Comparison of ENCODE assay signal across 22 cellular contexts in the genomic region with DNA sequence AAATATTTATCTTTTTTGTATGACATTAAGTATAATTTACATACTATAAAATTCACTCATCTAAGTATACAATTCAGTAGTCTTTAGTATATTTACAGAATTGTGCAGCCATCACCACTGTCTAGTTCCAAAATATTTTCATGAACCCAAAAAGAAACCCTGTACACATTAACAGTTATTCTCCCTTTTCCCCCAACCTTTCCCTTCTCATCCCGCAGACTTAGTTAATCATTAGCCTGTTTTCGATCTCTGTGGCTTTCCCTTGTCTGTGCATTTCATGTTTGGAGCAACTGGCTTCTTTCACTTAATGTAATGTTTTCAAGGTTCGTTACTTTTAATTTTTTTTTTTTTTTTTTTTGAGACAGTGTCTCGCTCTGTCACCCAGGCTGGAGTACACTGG. TPM values are rescaled to one million over a fixed set of nuclear protein-coding genes. Genes with fewer than 3 reads are reported as not detected.
DNase-seq lines count a peak whose midpoint lies in the region; ATAC-seq, FAIRE-seq and TF ChIP-seq lines count a peak whose summit lies in the region.
"Had no signal": no experiment of that assay in that cellular context is flagged by ENCODE, and none has a peak within 500 bp of the region (broad histone marks: within the 10 kb centered on the region; RNA-seq: fewer than 3 reads in every experiment).

No MANE protein-coding gene starts in this region.

- TF ChIP-seq CTCF in VCaP (conservative IDR thresholded peaks at IDR 0.05) (no peak), liver (IDR thresholded peaks at IDR 0.05; ENCODE audit: low read depth, low read length, missing input control) (no peak), colonic mucosa (IDR thresholded peaks at IDR 0.05) (no peak), adrenal gland (IDR thresholded peaks at IDR 0.05) (no peak)

- 35% methylated on average over 4 of the region's 4 CpGs for WGBS in liver
- 88 to 94% (median 90%) methylated on average over 4 of the region's 4 CpGs for WGBS in adrenal gland, 4 donors

- no peak for TF ChIP-seq POLR2A in adrenal gland (IDR thresholded peaks at IDR 0.05)

- H3K27ac ChIP-seq in VCaP (peak overlapping the region; percentile 32; the same call in 1 of the 2 replicates), liver (ENCODE audit: low read depth in 1 of 2, low read length in 2 of 2) (peak overlapping the region; percentile 26), colonic mucosa (no peak overlapping the region), adrenal gland (no peak overlapping the region)
- H3K27ac ChIP-seq: BLaER1, GM23248, KMS-11, SK-N-MC had no signal

- in situ Hi-C loops in ACHN (cut with HindIII; ENCODE audit: low pct_ligation_motif_present, low pct_unique_long_range_greater_than_20kb, low sequenced_read_pairs): no loop called here

- no peak overlapping the region for H3K4me3 ChIP-seq in liver (ENCODE audit: low read depth in 1 of 3, low read length in 3 of 3)
- H3K4me3 ChIP-seq in colonic mucosa: no peak overlapping the region
- H3K4me3 ChIP-seq in adrenal gland: no peak overlapping the region
- H3K4me3 ChIP-seq: BLaER1, GM23248, SK-N-MC had no signal

- H3K4me1 ChIP-seq in liver (ENCODE audit: control insufficient read depth in 4 of 4, insufficient read depth in 4 of 4, low read length in 3 of 4): peaks cover 2 to 24% (median 20%) of the 10 kb centered on the region in 4 donors
- H3K4me1 ChIP-seq in colonic mucosa: no peaks in the 10 kb centered on the region
- H3K4me1 ChIP-seq in adrenal gland (replicated peaks in 1 of 2): no peaks in the 10 kb centered on the region
- H3K4me1 ChIP-seq: BLaER1 had no signal

- H3K36me3 ChIP-seq in liver (ENCODE audit: control insufficient read depth in 4 of 4, insufficient read depth in 3 of 4, low read depth in 1 of 4, low read length in 3 of 4) (peaks cover 3 to 27% (median 14%) of the 10 kb centered on the region in 4 donors), colonic mucosa (no peaks in the 10 kb centered on the region), adrenal gland (replicated peaks in 1 of 2) (peaks cover 0 to 48% of the 10 kb centered on the region in 2 donors)

- peak overlapping the region in 1 of 2 donors; percentile 67 for H3K9ac ChIP-seq in liver (ENCODE audit: low read depth in 1 of 2, low read length in 2 of 2)
- no peak overlapping the region for H3K9ac ChIP-seq in colonic mucosa (ENCODE audit: low read depth in 2 of 2, low read length in 2 of 2)
- H3K9ac ChIP-seq: BLaER1, GM23248, KMS-11 had no signal

- H3K27me3 ChIP-seq in liver (ENCODE audit: control insufficient read depth in 4 of 4, insufficient read depth in 4 of 4, low read length in 3 of 4): no peaks in the 10 kb centered on the region
- H3K27me3 ChIP-seq in colonic mucosa: no peaks in the 10 kb centered on the region
- H3K27me3 ChIP-seq in adrenal gland: no peaks in the 10 kb centered on the region
- H3K27me3 ChIP-seq: BLaER1 had no signal

- intact Hi-C loops in colonic mucosa (cut with DNase I) (no loop called here), adrenal gland (cut with DNase I) (loop anchor here in 1 of 2 donors (5.0 kb wide), 1 partner anchor 347 kb away; no protein-coding TSS in a partner anchor)

- peak; percentile 83 for FAIRE-seq in islet of Langerhans (lab: Jason Lieb, UNC)
- FAIRE-seq: D721Med, HTR-8/SVneo had no signal

- peak in 1 of 2 donors; percentile 41 for TF ChIP-seq RAD21 in liver (IDR thresholded peaks at IDR 0.05)

- no peaks in the 10 kb centered on the region for H3K9me3 ChIP-seq in liver (ENCODE audit: control insufficient read depth in 4 of 4, low read length in 3 of 4)
- H3K9me3 ChIP-seq in colonic mucosa: no peaks in the 10 kb centered on the region
- H3K9me3 ChIP-seq in adrenal gland (replicated peaks in 1 of 3): no peaks in the 10 kb centered on the region

- DNase-seq in ACHN (peak; percentile 8), colonic mucosa (no peak), adrenal gland (no peak), NCI-H526 treated with DMSO at 0.1 percent for 48 hours (lab: John Stamatoyannopoulos, UW) (no peak)
- DNase-seq: 8988T; CD4-positive, CD25-positive, alpha-beta regulatory T cell; GM23248; H7; MM.1S; NCI-H2029 treated with DMSO at 0.1 percent for 48 hours; NCI-H69; SIG-M5 had no signal

- ATAC-seq in HG03175 (IDR thresholded peaks at IDR 0.05; ENCODE audit: unreplicated experiment): no peak
- ATAC-seq: Panc1 had no signal

TF ChIP-seq in liver, 16 proteins besides CTCF, POLR2A, EP300 and RAD21:
- TF ChIP-seq EGR1 (IDR thresholded peaks at IDR 0.05; ENCODE audit: low read depth in 2 of 2): no peak
- TF ChIP-seq, protein P1, sequence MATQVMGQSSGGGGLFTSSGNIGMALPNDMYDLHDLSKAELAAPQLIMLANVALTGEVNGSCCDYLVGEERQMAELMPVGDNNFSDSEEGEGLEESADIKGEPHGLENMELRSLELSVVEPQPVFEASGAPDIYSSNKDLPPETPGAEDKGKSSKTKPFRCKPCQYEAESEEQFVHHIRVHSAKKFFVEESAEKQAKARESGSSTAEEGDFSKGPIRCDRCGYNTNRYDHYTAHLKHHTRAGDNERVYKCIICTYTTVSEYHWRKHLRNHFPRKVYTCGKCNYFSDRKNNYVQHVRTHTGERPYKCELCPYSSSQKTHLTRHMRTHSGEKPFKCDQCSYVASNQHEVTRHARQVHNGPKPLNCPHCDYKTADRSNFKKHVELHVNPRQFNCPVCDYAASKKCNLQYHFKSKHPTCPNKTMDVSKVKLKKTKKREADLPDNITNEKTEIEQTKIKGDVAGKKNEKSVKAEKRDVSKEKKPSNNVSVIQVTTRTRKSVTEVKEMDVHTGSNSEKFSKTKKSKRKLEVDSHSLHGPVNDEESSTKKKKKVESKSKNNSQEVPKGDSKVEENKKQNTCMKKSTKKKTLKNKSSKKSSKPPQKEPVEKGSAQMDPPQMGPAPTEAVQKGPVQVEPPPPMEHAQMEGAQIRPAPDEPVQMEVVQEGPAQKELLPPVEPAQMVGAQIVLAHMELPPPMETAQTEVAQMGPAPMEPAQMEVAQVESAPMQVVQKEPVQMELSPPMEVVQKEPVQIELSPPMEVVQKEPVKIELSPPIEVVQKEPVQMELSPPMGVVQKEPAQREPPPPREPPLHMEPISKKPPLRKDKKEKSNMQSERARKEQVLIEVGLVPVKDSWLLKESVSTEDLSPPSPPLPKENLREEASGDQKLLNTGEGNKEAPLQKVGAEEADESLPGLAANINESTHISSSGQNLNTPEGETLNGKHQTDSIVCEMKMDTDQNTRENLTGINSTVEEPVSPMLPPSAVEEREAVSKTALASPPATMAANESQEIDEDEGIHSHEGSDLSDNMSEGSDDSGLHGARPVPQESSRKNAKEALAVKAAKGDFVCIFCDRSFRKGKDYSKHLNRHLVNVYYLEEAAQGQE (IDR thresholded peaks at IDR 0.05): peak; percentile 15
- TF ChIP-seq RXRA (IDR thresholded peaks at IDR 0.05): peak in 1 of 2 donors; percentile 9
- TF ChIP-seq, protein P2, sequence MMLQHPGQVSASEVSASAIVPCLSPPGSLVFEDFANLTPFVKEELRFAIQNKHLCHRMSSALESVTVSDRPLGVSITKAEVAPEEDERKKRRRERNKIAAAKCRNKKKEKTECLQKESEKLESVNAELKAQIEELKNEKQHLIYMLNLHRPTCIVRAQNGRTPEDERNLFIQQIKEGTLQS (IDR thresholded peaks at IDR 0.05): no peak
- no peak for TF ChIP-seq JUND (IDR thresholded peaks at IDR 0.05)
- TF ChIP-seq NR2F2 (IDR thresholded peaks at IDR 0.05): no peak
- TF ChIP-seq YY1 (IDR thresholded peaks at IDR 0.05): peak; percentile 26
- no peak for TF ChIP-seq TAF1 (conservative IDR thresholded peaks at IDR 0.05)
- TF ChIP-seq, protein P3, sequence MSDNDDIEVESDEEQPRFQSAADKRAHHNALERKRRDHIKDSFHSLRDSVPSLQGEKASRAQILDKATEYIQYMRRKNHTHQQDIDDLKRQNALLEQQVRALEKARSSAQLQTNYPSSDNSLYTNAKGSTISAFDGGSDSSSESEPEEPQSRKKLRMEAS (IDR thresholded peaks at IDR 0.05): no peak
- no peak for TF ChIP-seq HNF4G (IDR thresholded peaks at IDR 0.05)
- no peak for TF ChIP-seq FOXA1 (IDR thresholded peaks at IDR 0.05)
- TF ChIP-seq HNF4A (conservative IDR thresholded peaks at IDR 0.05): peak in 1 of 2 donors; percentile 30
- TF ChIP-seq, protein P4, sequence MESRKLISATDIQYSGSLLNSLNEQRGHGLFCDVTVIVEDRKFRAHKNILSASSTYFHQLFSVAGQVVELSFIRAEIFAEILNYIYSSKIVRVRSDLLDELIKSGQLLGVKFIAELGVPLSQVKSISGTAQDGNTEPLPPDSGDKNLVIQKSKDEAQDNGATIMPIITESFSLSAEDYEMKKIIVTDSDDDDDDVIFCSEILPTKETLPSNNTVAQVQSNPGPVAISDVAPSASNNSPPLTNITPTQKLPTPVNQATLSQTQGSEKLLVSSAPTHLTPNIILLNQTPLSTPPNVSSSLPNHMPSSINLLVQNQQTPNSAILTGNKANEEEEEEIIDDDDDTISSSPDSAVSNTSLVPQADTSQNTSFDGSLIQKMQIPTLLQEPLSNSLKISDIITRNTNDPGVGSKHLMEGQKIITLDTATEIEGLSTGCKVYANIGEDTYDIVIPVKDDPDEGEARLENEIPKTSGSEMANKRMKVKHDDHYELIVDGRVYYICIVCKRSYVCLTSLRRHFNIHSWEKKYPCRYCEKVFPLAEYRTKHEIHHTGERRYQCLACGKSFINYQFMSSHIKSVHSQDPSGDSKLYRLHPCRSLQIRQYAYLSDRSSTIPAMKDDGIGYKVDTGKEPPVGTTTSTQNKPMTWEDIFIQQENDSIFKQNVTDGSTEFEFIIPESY (IDR thresholded peaks at IDR 0.05): no peak
- no peak for TF ChIP-seq FOXA2 (IDR thresholded peaks at IDR 0.05)
- TF ChIP-seq GABPA (IDR thresholded peaks at IDR 0.05 in 1 of 2, conservative IDR thresholded peaks at IDR 0.05 in 1 of 2): no peak
- peak; percentile 42 for TF ChIP-seq SP1 (IDR thresholded peaks at IDR 0.05)
TF ChIP-seq in liver: peak in this region for 5.

RNA-seq across cellular contexts. Expression of a gene that starts 37.5 kb away (rescaled TPM):
- total RNA-seq in liver (10 to 100 TPM; 37.0 to 43.8 TPM), colonic mucosa (10 to 100 TPM; 53.7 to 69.0 TPM), adrenal gland (10 to 100 TPM; 39.1 to 70.8 (median 64.5) TPM)
- polyA plus RNA-seq in liver (10 to 100 TPM in 1 of 2 donors, 1 to 10 TPM in 1; 10.0 to 10.4 TPM), adrenal gland (10 to 100 TPM; 22.8 to 53.9 (median 27.0) TPM)

RNA-seq across cellular contexts. Expression of a gene that starts 37.8 kb away (rescaled TPM):
- total RNA-seq in liver (10 to 100 TPM; 19.2 to 23.8 TPM), colonic mucosa (10 to 100 TPM; 20.8 to 24.6 TPM), adrenal gland (10 to 100 TPM; 17.1 to 29.7 (median 24.8) TPM)
- polyA plus RNA-seq in liver (10 to 100 TPM in 1 of 2 donors, 1 to 10 TPM in 1; 8.6 to 43.8 TPM), adrenal gland (10 to 100 TPM in 1 of 3 donors, 1 to 10 TPM in 2; 6.7 to 34.9 (median 8.8) TPM)

Comparison
In these comparisons a context has a peak if more than half of its experiments do, and no peak if none do; other contexts are left out.
1. H3K27ac ChIP-seq: peak in VCaP (single experiment) and liver (2 of 2); none in colonic mucosa (single experiment) and adrenal gland (0 of 5).